ENCODE assay signal across 19 cellular contexts in genomic region chr9:134049236-134049635, GRCh38. TPM values are rescaled to one million over a fixed set of nuclear protein-coding genes. Genes with fewer than 3 reads are reported as not detected.
DNase-seq lines count a peak whose midpoint lies in the region; ATAC-seq and TF ChIP-seq lines count a peak whose summit lies in the region.
"Had no signal": no experiment of that assay in that cellular context is flagged by ENCODE, and none has a peak within 500 bp of the region (broad histone marks: within the 10 kb centered on the region; RNA-seq: fewer than 3 reads in every experiment).

No MANE protein-coding gene starts in this region.

- ATAC-seq in Right ventricle myocardium inferior (peak; percentile 84), right lobe of liver (peak; percentile 77 to 85 (median 81)), HG02642 (IDR thresholded peaks at IDR 0.05; ENCODE audit: poor library complexity, unreplicated experiment) (no peak), GM19395 (IDR thresholded peaks at IDR 0.05; ENCODE audit: unreplicated experiment) (no peak), GM18520 (IDR thresholded peaks at IDR 0.05; ENCODE audit: unreplicated experiment) (no peak)
- ATAC-seq: activated T-helper 17 cell treated with anti-CD3 and anti-CD28 coated beads, Interleukin-2, amount 50 U/mL, for 72 hours; foreskin keratinocyte had no signal

- no peak for TF ChIP-seq POLR2A in right lobe of liver (IDR thresholded peaks at IDR 0.05)
- TF ChIP-seq POLR2A in stomach (IDR thresholded peaks at IDR 0.05): no peak
- TF ChIP-seq POLR2A in suprapubic skin (IDR thresholded peaks at IDR 0.05): no peak

- no peak for TF ChIP-seq EP300 in stomach (IDR thresholded peaks at IDR 0.05)
- no peak for TF ChIP-seq EP300 in suprapubic skin (IDR thresholded peaks at IDR 0.05)

- H3K9me3 ChIP-seq in right lobe of liver (no peaks in the 10 kb centered on the region), stomach (no peaks in the 10 kb centered on the region), suprapubic skin (no peaks in the 10 kb centered on the region)
- H3K9me3 ChIP-seq: spleen had no signal

- H3K36me3 ChIP-seq in right lobe of liver (peaks cover 0 to 53% (median 19%) of the 10 kb centered on the region in 4 donors), stomach (peaks cover 83 to 95% (median 93%) of the 10 kb centered on the region in 4 donors), suprapubic skin (peaks cover 91% of the 10 kb centered on the region)

- TF ChIP-seq CTCF in right lobe of liver (IDR thresholded peaks at IDR 0.05) (no peak), stomach (IDR thresholded peaks at IDR 0.05) (no peak), suprapubic skin (IDR thresholded peaks at IDR 0.05) (no peak)

- DNase-seq in NCI-H2196 (lab: John Stamatoyannopoulos, UW; ENCODE audit: unreplicated experiment): peak; percentile 68
- DNase-seq in Right ventricle myocardium inferior (ENCODE audit: missing footprints): peak; percentile 85
- DNase-seq in right lobe of liver: peak; percentile 79 to 93 (median 91)
- peak; percentile 95 for DNase-seq in stomach
- DNase-seq in suprapubic skin (ENCODE audit: low spot score in 2 of 2): no peak
- DNase-seq: activated CD4-positive, alpha-beta T cell treated with anti-CD3 and anti-CD28 coated beads for 4 hours; CD8-positive, alpha-beta memory T cell; foreskin keratinocyte; HFFc6; midbrain; NCI-H1694; NCI-H446; NK-92 treated with Interleukin-12 subunit alpha and Interleukin-12 subunit beta, amount 100 ng/mL, for 24 hours; spleen had no signal

- peaks cover 0 to 27% (median 10%) of the 10 kb centered on the region in 4 donors for H3K4me1 ChIP-seq in right lobe of liver
- peaks cover 9 to 34% (median 29%) of the 10 kb centered on the region in 4 donors for H3K4me1 ChIP-seq in stomach
- H3K4me1 ChIP-seq in suprapubic skin: peaks cover 13% of the 10 kb centered on the region
- H3K4me1 ChIP-seq: foreskin keratinocyte had no signal

- WGBS in right lobe of liver (ENCODE audit: insufficient coverage, low coverage, low lambda C conversion rate, missing lambda C conversion rate): 28% methylated on average over 2 of the region's 20 CpGs
- WGBS in stomach, 5 donors: 29 to 67% (median 39%) methylated on average over 4 to 20 of the region's 20 CpGs
- WGBS in suprapubic skin: 55% methylated on average over 17 of the region's 20 CpGs

- H3K27ac ChIP-seq in right lobe of liver: peak overlapping the region in 1 of 3 donors; percentile 10
- peak overlapping the region; percentile 9 to 58 (median 35) for H3K27ac ChIP-seq in stomach
- H3K27ac ChIP-seq in suprapubic skin: no peak overlapping the region
- H3K27ac ChIP-seq: foreskin keratinocyte, HL-60, spleen had no signal

- intact Hi-C loops in Right ventricle myocardium inferior (cut with DNase I) (loop anchor here (5.0 kb wide), 1 partner anchor 88 kb away; the partner anchor contains the start of gene WDR5), right lobe of liver (cut with DNase I) (no loop called here), stomach (cut with DNase I; ENCODE audit: low total_unique reads) (no loop called here)

- H3K27me3 ChIP-seq in right lobe of liver (no peaks in the 10 kb centered on the region), stomach (no peaks in the 10 kb centered on the region), suprapubic skin (no peaks in the 10 kb centered on the region)
- H3K27me3 ChIP-seq: foreskin keratinocyte, spleen had no signal

- H3K4me3 ChIP-seq in right lobe of liver (no peak overlapping the region), stomach (no peak overlapping the region), suprapubic skin (no peak overlapping the region)
- H3K4me3 ChIP-seq: spleen had no signal

RNA-seq across cellular contexts. Expression of gene BRD3, which starts 18.6 kb away (rescaled TPM):
- total RNA-seq in Right ventricle myocardium inferior (31.6 TPM), right lobe of liver (10 to 100 TPM; 10.7 to 25.4 (median 21.1) TPM), stomach (10 to 100 TPM; 14.5 to 29.0 (median 22.6) TPM), suprapubic skin (10 to 100 TPM; 17.6 to 52.9 (median 29.0) TPM)
- polyA plus RNA-seq in stomach: 1 to 10 TPM; 6.4 to 8.3 (median 7.9) TPM

RNA-seq across cellular contexts. Expression of gene BRD3OS, which starts 24.0 kb away (rescaled TPM):
- total RNA-seq in Right ventricle myocardium inferior: 6.2 TPM
- 1 to 10 TPM; 3.2 to 8.1 (median 5.9) TPM for total RNA-seq in right lobe of liver
- total RNA-seq in stomach: 10 to 100 TPM in 1 of 5 donors, 1 to 10 TPM in 3, not detected in 1; 2.4 to 12.0 (median 4.4) TPM
- polyA plus RNA-seq in stomach: 1 to 10 TPM; 4.7 to 9.0 (median 8.2) TPM
- total RNA-seq in suprapubic skin: 10 to 100 TPM in 1 of 4 donors, 1 to 10 TPM in 3; 6.2 to 10.4 (median 9.5) TPM

RNA-seq across cellular contexts. Expression of gene VAV2, which starts 57.1 kb away (rescaled TPM):
- total RNA-seq in Right ventricle myocardium inferior: 7.6 TPM
- total RNA-seq in right lobe of liver: 10 to 100 TPM; 30.1 to 44.3 (median 34.9) TPM
- 10 to 100 TPM in 2 of 5 donors, 1 to 10 TPM in 3; 4.1 to 14.2 (median 6.7) TPM for total RNA-seq in stomach
- 1 to 10 TPM; 4.1 to 7.8 (median 7.3) TPM for polyA plus RNA-seq in stomach
- 10 to 100 TPM in 1 of 4 donors, 1 to 10 TPM in 3; 5.2 to 10.3 (median 6.4) TPM for total RNA-seq in suprapubic skin

Comparison
In these comparisons a context has a peak if more than half of its experiments do, and no peak if none do; other contexts are left out.
1. DNase-seq: peak in NCI-H2196 (single experiment), Right ventricle myocardium inferior (single experiment), right lobe of liver (3 of 3) and stomach (single experiment); none in suprapubic skin (0 of 2).
2. ATAC-seq: peak in Right ventricle myocardium inferior (single experiment) and right lobe of liver (4 of 4); none in HG02642 (single experiment), GM19395 (single experiment) and GM18520 (single experiment).